Comparison of ENCODE assay signal across 9 cellular contexts in genomic region chr6:41021832-41022231, GRCh38. TPM values are rescaled to one million over a fixed set of nuclear protein-coding genes. Genes with fewer than 3 reads are reported as not detected.
DNase-seq lines count a peak whose midpoint lies in the region; ATAC-seq and TF ChIP-seq lines count a peak whose summit lies in the region.
"Had no signal": no experiment of that assay in that cellular context is flagged by ENCODE, and none has a peak within 500 bp of the region (broad histone marks: within the 10 kb centered on the region; RNA-seq: fewer than 3 reads in every experiment).

No MANE protein-coding gene starts in this region.

- H3K27ac Mint-ChIP-seq in activated CD4-positive, alpha-beta T cell treated with anti-CD3 and anti-CD28 coated beads for 36 hours, result no peak overlapping the region
- H3K27ac Mint-ChIP-seq: naive B cell had no signal

- ATAC-seq in HG02571 (IDR thresholded peaks at IDR 0.05; ENCODE audit: unreplicated experiment) (no peak), GM18511 (IDR thresholded peaks at IDR 0.05; ENCODE audit: unreplicated experiment) (no peak), GM19467 (IDR thresholded peaks at IDR 0.05; ENCODE audit: unreplicated experiment) (no peak)
- no peak for ATAC-seq in activated CD4-positive, alpha-beta T cell treated with anti-CD3 and anti-CD28 coated beads for 36 hours

- no peak overlapping the region for H3K4me3 Mint-ChIP-seq in activated CD4-positive, alpha-beta T cell treated with anti-CD3 and anti-CD28 coated beads for 36 hours
- H3K4me3 Mint-ChIP-seq: naive B cell had no signal

- DNase-seq in AG04449 (ENCODE audit: low read depth, low spot score) (peak; percentile 23), HEK293T (ENCODE audit: extremely low spot score) (peak; percentile 26), amniotic stem cell (lab: John Stamatoyannopoulos, UW) (peak; percentile 13), iPS-NIHi7 (ENCODE audit: extremely low spot score) (peak; percentile 30)
- no peak for DNase-seq in activated CD4-positive, alpha-beta T cell treated with anti-CD3 and anti-CD28 coated beads for 36 hours
- DNase-seq: naive B cell had no signal

- intact Hi-C loops in activated CD4-positive, alpha-beta T cell treated with anti-CD3 and anti-CD28 coated beads for 36 hours (cut with DNase I, micrococcal nuclease), result no loop called here

- H3K4me1 Mint-ChIP-seq in activated CD4-positive, alpha-beta T cell treated with anti-CD3 and anti-CD28 coated beads for 36 hours, result no peaks in the 10 kb centered on the region
- H3K4me1 Mint-ChIP-seq: naive B cell had no signal

- POLR2A ChIA-PET in AG04449 (lab: Yijun Ruan, JAX) (no interaction called here), HEK293T (lab: Yijun Ruan, JAX) (no interaction called here)
- POLR2A ChIA-PET in activated CD4-positive, alpha-beta T cell treated with anti-CD3 and anti-CD28 coated beads for 36 hours (lab: Charles Lee), result no interaction called here

- H3K27me3 Mint-ChIP-seq in activated CD4-positive, alpha-beta T cell treated with anti-CD3 and anti-CD28 coated beads for 36 hours, result no peaks in the 10 kb centered on the region

- no peaks in the 10 kb centered on the region for H3K36me3 Mint-ChIP-seq in activated CD4-positive, alpha-beta T cell treated with anti-CD3 and anti-CD28 coated beads for 36 hours (ENCODE audit: low read depth)

- peak; percentile 63 for TF ChIP-seq CTCF in AG04449 (IDR thresholded peaks at IDR 0.05; ENCODE audit: insufficient read depth, low read length, missing control alignments)

- no peaks in the 10 kb centered on the region for H3K9me3 Mint-ChIP-seq in activated CD4-positive, alpha-beta T cell treated with anti-CD3 and anti-CD28 coated beads for 36 hours (ENCODE audit: low read depth)

- no peak overlapping the region for H3K4me3 ChIP-seq in AG04449 (ENCODE audit: low read depth, low read length)

- CTCF ChIA-PET in AG04449 (lab: Yijun Ruan, JAX), result interaction anchor here (0.7 to 15.7 kb wide), 8 partner anchors 9 to 332 kb away, joined by 3 to 389 read pairs (median 4); no protein-coding TSS in a partner anchor
- CTCF ChIA-PET in HEK293T (lab: Yijun Ruan, JAX), result interaction anchor here (0.7 to 1.2 kb wide), 4 partner anchors 10 to 180 kb away, joined by 3 to 5 read pairs (median 3); no protein-coding TSS in a partner anchor
- CTCF ChIA-PET in activated CD4-positive, alpha-beta T cell treated with anti-CD3 and anti-CD28 coated beads for 36 hours (lab: Charles Lee), result interaction anchor here (0.6 kb wide), 1 partner anchor 679 kb away, joined by 3 read pairs; no protein-coding TSS in a partner anchor

TF ChIP-seq in HEK293T, 16 proteins besides CTCF, POLR2A, EP300 and RAD21:
- TF ChIP-seq SP1 (IDR thresholded peaks at IDR 0.05) (no peak), BHLHE40 (IDR thresholded peaks at IDR 0.05; ENCODE audit: borderline replicate concordance) (no peak), LEF1 (IDR thresholded peaks at IDR 0.05; ENCODE audit: borderline replicate concordance) (no peak), NFRKB (IDR thresholded peaks at IDR 0.05) (no peak)

RNA-seq across cellular contexts. Expression of gene UNC5CL, which starts 17.2 kb away (rescaled TPM):
- total RNA-seq in activated CD4-positive, alpha-beta T cell treated with anti-CD3 and anti-CD28 coated beads for 36 hours, result 1 to 10 TPM; 1.8 to 1.9 TPM

RNA-seq across cellular contexts. Expression of gene TSPO2, which starts 20.4 kb away (rescaled TPM):
- not detected for total RNA-seq in activated CD4-positive, alpha-beta T cell treated with anti-CD3 and anti-CD28 coated beads for 36 hours

RNA-seq across cellular contexts. Expression of gene APOBEC2, which starts 31.2 kb away (rescaled TPM):
- not detected for total RNA-seq in activated CD4-positive, alpha-beta T cell treated with anti-CD3 and anti-CD28 coated beads for 36 hours

RNA-seq across cellular contexts. Expression of gene OARD1, which starts 50.3 kb away (rescaled TPM):
- 10 to 100 TPM; 35.3 to 45.1 TPM for total RNA-seq in activated CD4-positive, alpha-beta T cell treated with anti-CD3 and anti-CD28 coated beads for 36 hours

RNA-seq across cellular contexts. Expression of gene NFYA, which starts 50.9 kb away (rescaled TPM):
- 10 to 100 TPM; 31.5 to 38.2 TPM for total RNA-seq in activated CD4-positive, alpha-beta T cell treated with anti-CD3 and anti-CD28 coated beads for 36 hours
